ENCODE assay signal across 22 cellular contexts in the genomic region with DNA sequence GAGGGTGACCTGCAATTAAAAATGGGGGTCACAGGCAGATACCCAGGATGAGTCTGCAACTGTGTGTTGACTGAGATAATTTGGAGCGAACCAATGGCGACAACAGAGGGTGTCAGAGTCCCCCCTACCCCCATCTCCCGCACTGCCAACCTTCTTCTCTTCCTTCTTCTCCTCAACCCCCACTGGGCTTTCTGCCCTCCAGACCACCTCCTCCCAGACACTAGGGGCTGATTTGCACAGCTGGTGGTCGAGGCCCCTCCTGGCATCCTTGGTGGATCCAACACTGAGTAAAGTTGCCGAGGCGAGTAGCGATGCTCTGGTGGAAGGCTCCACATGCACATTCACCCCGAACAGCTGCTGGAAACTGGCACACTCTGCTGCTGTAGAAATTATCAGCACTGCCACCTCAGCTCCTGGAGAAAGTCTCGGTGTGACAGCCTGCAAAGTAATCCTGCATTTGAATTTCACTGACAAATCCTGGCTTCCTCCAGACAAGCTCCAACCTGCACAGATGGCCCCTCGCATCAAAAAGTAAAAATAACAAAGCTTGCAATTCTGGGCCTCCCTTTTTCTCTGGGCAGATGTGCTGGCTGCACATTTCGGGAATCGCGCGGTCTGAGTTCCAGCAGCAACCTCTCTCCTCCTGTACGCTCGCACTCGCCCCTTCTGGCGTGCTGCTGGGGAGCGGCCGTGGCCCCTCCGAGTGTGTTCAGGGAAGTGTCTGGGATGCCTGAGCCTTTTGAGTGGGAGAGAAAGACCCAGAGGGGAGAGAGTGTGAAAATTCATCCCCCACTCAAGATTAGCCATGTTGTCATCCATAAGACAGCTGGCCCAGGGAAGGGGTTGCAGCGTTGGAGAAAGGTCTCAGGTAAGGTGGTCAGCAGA. TPM values are rescaled to one million over a fixed set of nuclear protein-coding genes. Genes with fewer than 3 reads are reported as not detected.
DNase-seq lines count a peak whose midpoint lies in the region; ATAC-seq, FAIRE-seq and TF ChIP-seq lines count a peak whose summit lies in the region.
"Had no signal": no experiment of that assay in that cellular context is flagged by ENCODE, and none has a peak within 500 bp of the region (broad histone marks: within the 10 kb centered on the region; RNA-seq: fewer than 3 reads in every experiment).

No MANE protein-coding gene starts in this region.

- peaks cover 16% of the 10 kb centered on the region for H3K4me1 ChIP-seq in A549
- H3K4me1 ChIP-seq in CD4-positive, CD25-positive, alpha-beta regulatory T cell (ENCODE audit: control insufficient read depth, insufficient read depth, low read length, poor library complexity, severe bottlenecking), result peaks cover 42% of the 10 kb centered on the region
- peaks cover 19% of the 10 kb centered on the region for H3K4me1 ChIP-seq in effector memory CD4-positive, alpha-beta T cell (ENCODE audit: control insufficient read depth, insufficient read depth, low read length, poor library complexity, severe bottlenecking)

- H3K9me3 Mint-ChIP-seq in CD4-positive, CD25-positive, alpha-beta regulatory T cell, result no peaks in the 10 kb centered on the region
- H3K9me3 Mint-ChIP-seq in nephron, result no peaks in the 10 kb centered on the region
- H3K9me3 Mint-ChIP-seq in stimulated activated effector memory CD8-positive, alpha-beta T cell treated with anti-CD3 and anti-CD28 coated beads, Interleukin-12 subunit alpha, Interleukin-12 subunit beta, amount 100 ng/mL, for 72 hours, result no peaks in the 10 kb centered on the region
- H3K9me3 Mint-ChIP-seq: activated CD4-positive, alpha-beta T cell treated with anti-CD3 and anti-CD28 coated beads, Interleukin-2, amount 10 ng/mL, durations not matched to agents 7 days and 5 days; CD8-positive, alpha-beta memory T cell; HFFc6; stimulated activated memory B cell treated with anti-CD40 and anti-IgM and Interleukin-4, amounts not matched to agents 10 μg/mL and 1 μg/mL and 100 μg/mL, for 72 hours had no signal

- peaks cover 3% of the 10 kb centered on the region for H3K36me3 Mint-ChIP-seq in CD4-positive, CD25-positive, alpha-beta regulatory T cell
- no peaks in the 10 kb centered on the region for H3K36me3 Mint-ChIP-seq in nephron (ENCODE audit: low read depth)
- peaks cover 7% of the 10 kb centered on the region for H3K36me3 Mint-ChIP-seq in stimulated activated effector memory CD8-positive, alpha-beta T cell treated with anti-CD3 and anti-CD28 coated beads, Interleukin-12 subunit alpha, Interleukin-12 subunit beta, amount 100 ng/mL, for 72 hours
- H3K36me3 Mint-ChIP-seq: stimulated activated memory B cell treated with anti-CD40 and anti-IgM and Interleukin-4, amounts not matched to agents 10 μg/mL and 1 μg/mL and 100 μg/mL, for 72 hours had no signal

- H3K4me3 ChIP-seq in A549 (no peak overlapping the region), dorsolateral prefrontal cortex (peak overlapping the region in 4 of 59 donors; percentile 6 to 25 (median 15))
- no peak overlapping the region for H3K4me3 ChIP-seq in CD4-positive, CD25-positive, alpha-beta regulatory T cell (ENCODE audit: low read depth, low read length)
- H3K4me3 ChIP-seq in effector memory CD4-positive, alpha-beta T cell (ENCODE audit: insufficient read depth, low read depth, low read length, poor library complexity, severe bottlenecking), result no peak overlapping the region
- H3K4me3 ChIP-seq: skin epidermis, thoracic aorta had no signal

- TF ChIP-seq CTCF in A549 (IDR thresholded peaks at IDR 0.05) (no peak), dorsolateral prefrontal cortex (IDR thresholded peaks at IDR 0.05 in 54 of 56, conservative IDR thresholded peaks at IDR 0.05 in 2 of 56; ENCODE audit: low read depth in 1 of 56, partially characterized antibody in 56 of 56) (no peak), nephron (IDR thresholded peaks at IDR 0.05; ENCODE audit: unreplicated experiment in 3 of 3) (no peak)

- H3K27me3 ChIP-seq in CD4-positive, CD25-positive, alpha-beta regulatory T cell (ENCODE audit: control insufficient read depth, insufficient read depth, low read length), result no peaks in the 10 kb centered on the region
- no peaks in the 10 kb centered on the region for H3K27me3 ChIP-seq in dorsolateral prefrontal cortex
- no peaks in the 10 kb centered on the region for H3K27me3 ChIP-seq in effector memory CD4-positive, alpha-beta T cell (replicated peaks; ENCODE audit: control insufficient read depth, insufficient read depth, low read length, poor library complexity, severe bottlenecking)

- CTCF ChIA-PET in A549 (lab: Yijun Ruan, JAX), result interaction anchor here (1.0 to 2.7 kb wide), 7 partner anchors 17 to 229 kb away, joined by 3 to 10 read pairs (median 7); no protein-coding TSS in a partner anchor

- DNase-seq in A549 (ENCODE audit: low read depth in 1 of 2, low spot score in 1 of 2) (no peak), dorsolateral prefrontal cortex (peak in 5 of 10 donors; percentile 20 to 58 (median 55)), GF-D8 (lab: John Stamatoyannopoulos, UW) (no peak)
- no peak for DNase-seq in CD4-positive, CD25-positive, alpha-beta regulatory T cell
- DNase-seq in stimulated activated effector memory CD8-positive, alpha-beta T cell treated with anti-CD3 and anti-CD28 coated beads, Interleukin-12 subunit alpha, Interleukin-12 subunit beta, amount 100 ng/mL, for 72 hours (ENCODE audit: low spot score in 2 of 2), result no peak
- DNase-seq in effector memory CD4-positive, alpha-beta T cell, result no peak
- DNase-seq: activated CD4-positive, alpha-beta T cell treated with anti-CD3 and anti-CD28 coated beads, Interleukin-2, amount 10 ng/mL, durations not matched to agents 7 days and 5 days; activated CD8-positive, alpha-beta memory T cell treated with anti-CD3 and anti-CD28 coated beads, Interleukin-2, amount 50 U/mL, for 4 hours; CD8-positive, alpha-beta memory T cell; DMS53; HFFc6; Kasumi-1; NCI-H187 treated with DMSO at 0.1 percent for 48 hours; NCI-H446 treated with DMSO at 0.1 percent for 48 hours; stimulated activated CD4-positive, alpha-beta T cell treated with anti-CD3 and anti-CD28 coated beads, Interleukin-2, amount 100 ng/mL, for 24 hours; WERI-Rb-1 had no signal

- H3K9me3 ChIP-seq in A549, result no peaks in the 10 kb centered on the region
- H3K9me3 ChIP-seq in CD4-positive, CD25-positive, alpha-beta regulatory T cell (ENCODE audit: control insufficient read depth in 2 of 2, low read length in 2 of 2), result no peaks in the 10 kb centered on the region
- no peaks in the 10 kb centered on the region for H3K9me3 ChIP-seq in effector memory CD4-positive, alpha-beta T cell (ENCODE audit: control insufficient read depth, low read length)
- H3K9me3 ChIP-seq: thoracic aorta had no signal

- H3K36me3 ChIP-seq in CD4-positive, CD25-positive, alpha-beta regulatory T cell (ENCODE audit: control insufficient read depth, insufficient read depth, low read length), result no peaks in the 10 kb centered on the region
- no peaks in the 10 kb centered on the region for H3K36me3 ChIP-seq in effector memory CD4-positive, alpha-beta T cell (ENCODE audit: control insufficient read depth, insufficient read depth, low read length)
- H3K36me3 ChIP-seq: thoracic aorta, WERI-Rb-1 had no signal

- peak overlapping the region in 1 of 2 experiments; percentile 28; a peak in 1 of 6 replicates for H3K27ac ChIP-seq in A549
- no peak overlapping the region for H3K27ac ChIP-seq in CD4-positive, CD25-positive, alpha-beta regulatory T cell (ENCODE audit: insufficient read depth, low read length, poor library complexity, severe bottlenecking)
- H3K27ac ChIP-seq in dorsolateral prefrontal cortex, result peak overlapping the region in 37 of 59 donors; percentile 2 to 82 (median 38)
- no peak overlapping the region for H3K27ac ChIP-seq in effector memory CD4-positive, alpha-beta T cell (ENCODE audit: insufficient read depth, low read length, poor library complexity, severe bottlenecking)
- H3K27ac ChIP-seq: skin epidermis, thoracic aorta, WERI-Rb-1 had no signal

- peak overlapping the region in 1 of 4 donors; percentile 82 for H3K4me3 Mint-ChIP-seq in CD4-positive, CD25-positive, alpha-beta regulatory T cell
- peak overlapping the region in 2 of 3 experiments; percentile 18 to 50 for H3K4me3 Mint-ChIP-seq in nephron
- H3K4me3 Mint-ChIP-seq in stimulated activated effector memory CD8-positive, alpha-beta T cell treated with anti-CD3 and anti-CD28 coated beads, Interleukin-12 subunit alpha, Interleukin-12 subunit beta, amount 100 ng/mL, for 72 hours, result no peak overlapping the region
- H3K4me3 Mint-ChIP-seq: activated CD4-positive, alpha-beta T cell treated with anti-CD3 and anti-CD28 coated beads, Interleukin-2, amount 10 ng/mL, durations not matched to agents 7 days and 5 days; HFFc6; stimulated activated memory B cell treated with anti-CD40 and anti-IgM and Interleukin-4, amounts not matched to agents 10 μg/mL and 1 μg/mL and 100 μg/mL, for 72 hours had no signal

- no peak overlapping the region for H3K4me2 ChIP-seq in A549

- ATAC-seq in A549 (no peak), HG02763 (IDR thresholded peaks at IDR 0.05; ENCODE audit: unreplicated experiment) (no peak)
- ATAC-seq in CD4-positive, CD25-positive, alpha-beta regulatory T cell (ENCODE audit: low read depth in 2 of 2), result no peak
- no peak for ATAC-seq in stimulated activated effector memory CD8-positive, alpha-beta T cell treated with anti-CD3 and anti-CD28 coated beads, Interleukin-12 subunit alpha, Interleukin-12 subunit beta, amount 100 ng/mL, for 72 hours
- ATAC-seq: stimulated activated memory B cell treated with anti-CD40 and anti-IgM and Interleukin-4, amounts not matched to agents 10 μg/mL and 1 μg/mL and 100 μg/mL, for 72 hours had no signal

- intact Hi-C loops in dorsolateral prefrontal cortex (cut with DNase I), result loop anchor here in 1 of 2 donors (10.0 kb wide), 1 partner anchor 104 kb away; the partner anchor contains the start of gene URI1

- no peak for TF ChIP-seq EP300 in A549 (IDR thresholded peaks at IDR 0.05)

- peak overlapping the region; percentile 29 to 78 (median 60) for H3K27ac Mint-ChIP-seq in CD4-positive, CD25-positive, alpha-beta regulatory T cell
- H3K27ac Mint-ChIP-seq in nephron, result peak overlapping the region in 2 of 3 experiments; percentile 76 to 91
- no peak overlapping the region for H3K27ac Mint-ChIP-seq in stimulated activated effector memory CD8-positive, alpha-beta T cell treated with anti-CD3 and anti-CD28 coated beads, Interleukin-12 subunit alpha, Interleukin-12 subunit beta, amount 100 ng/mL, for 72 hours
- H3K27ac Mint-ChIP-seq: activated CD4-positive, alpha-beta T cell treated with anti-CD3 and anti-CD28 coated beads, Interleukin-2, amount 10 ng/mL, durations not matched to agents 7 days and 5 days; stimulated activated memory B cell treated with anti-CD40 and anti-IgM and Interleukin-4, amounts not matched to agents 10 μg/mL and 1 μg/mL and 100 μg/mL, for 72 hours had no signal

- FAIRE-seq in A549 (lab: Jason Lieb, UNC), result peak; percentile 13
- FAIRE-seq: RCC 7860 had no signal

- no peak for TF ChIP-seq RAD21 in A549 (conservative IDR thresholded peaks at IDR 0.05 in 1 of 2, IDR thresholded peaks at IDR 0.05 in 1 of 2)

- POLR2A ChIA-PET in A549 (lab: Yijun Ruan, JAX), result interaction anchor here (1.0 kb wide), 1 partner anchor 101 kb away, joined by 3 read pairs; the partner anchor contains the start of gene URI1

- H3K27me3 Mint-ChIP-seq in CD4-positive, CD25-positive, alpha-beta regulatory T cell, result peaks cover 8% of the 10 kb centered on the region
- H3K27me3 Mint-ChIP-seq in nephron (ENCODE audit: low read depth), result peaks cover 5% of the 10 kb centered on the region
- H3K27me3 Mint-ChIP-seq: activated CD4-positive, alpha-beta T cell treated with anti-CD3 and anti-CD28 coated beads, Interleukin-2, amount 10 ng/mL, durations not matched to agents 7 days and 5 days had no signal

- peaks cover 6 to 50% (median 25%) of the 10 kb centered on the region in 4 donors for H3K4me1 Mint-ChIP-seq in CD4-positive, CD25-positive, alpha-beta regulatory T cell
- H3K4me1 Mint-ChIP-seq in nephron, result peaks cover 28% of the 10 kb centered on the region
- peaks cover 24% of the 10 kb centered on the region for H3K4me1 Mint-ChIP-seq in stimulated activated effector memory CD8-positive, alpha-beta T cell treated with anti-CD3 and anti-CD28 coated beads, Interleukin-12 subunit alpha, Interleukin-12 subunit beta, amount 100 ng/mL, for 72 hours

- WGBS in A549 (ENCODE audit: missing lambda C conversion rate), result 83% methylated on average over 22 of the region's 22 CpGs

- TF ChIP-seq POLR2A in A549 (IDR thresholded peaks at IDR 0.05; ENCODE audit: low read length), result no peak

RNA-seq across cellular contexts. Expression of gene CCNE1, which starts 28.5 kb away (rescaled TPM):
- polyA plus RNA-seq in A549 (2011; rRNA removed) (15.4 and 18.3 TPM in 2 replicates), A549 (2017; fragmentation: RNase III; extraction: RNeasy Plus Mini Kit Qiagen cat#74134 plus additional on column Dnase treatment) (25.0 to 26.9 TPM (median 25.2 TPM) in 3 replicates)
- 20.9 and 21.4 TPM in 2 replicates for polyA plus RNA-seq in A549 (2012; cell fraction: cytosol; rRNA removed)
- polyA plus RNA-seq in A549 (2012; cell fraction: nucleus; rRNA removed), result 21.9 and 34.2 TPM in 2 replicates
- 14.1 and 15.5 TPM in 2 replicates for polyA minus RNA-seq in A549 (2011; rRNA and poly(A)+ RNA removed)
- total RNA-seq in CD4-positive, CD25-positive, alpha-beta regulatory T cell, result 18.5 TPM
- polyA plus RNA-seq in CD4-positive, CD25-positive, alpha-beta regulatory T cell, result 1 to 10 TPM in 3 of 4 donors, under 1 TPM in 1; 0.88 to 4.7 (median 2.7) TPM
- 10 to 100 TPM in 1 of 120 experiments, 1 to 10 TPM in 119; 2.3 to 10.5 (median 5.5) TPM for total RNA-seq in dorsolateral prefrontal cortex

Comparison
In these comparisons a context has a peak if more than half of its experiments do, and no peak if none do; other contexts are left out.
1. H3K27ac ChIP-seq: peak in dorsolateral prefrontal cortex (37 of 59); none in CD4-positive, CD25-positive, alpha-beta regulatory T cell (single experiment) and effector memory CD4-positive, alpha-beta T cell (single experiment).